22 cellular contexts compared by ENCODE assay signal in genomic region chr15:64157599-64158125, GRCh38. TPM values are rescaled to one million over a fixed set of nuclear protein-coding genes. Genes with fewer than 3 reads are reported as not detected.
A peak's percentile ranks its signal among the peaks of the same experiment; 100 is the strongest.
DNase-seq lines count a peak whose midpoint lies in the region; ATAC-seq and TF ChIP-seq lines count a peak whose summit lies in the region.
"Had no signal": no experiment of that assay in that cellular context is flagged by ENCODE, and none has a peak within 500 bp of the region (broad histone marks: within the 10 kb centered on the region; RNA-seq: fewer than 3 reads in every experiment).

No MANE protein-coding gene starts in this region.

- no peak overlapping the region for H3K4me3 Mint-ChIP-seq in MCF 10A (ENCODE audit: unreplicated experiment)

- POLR2A ChIA-PET in MCF 10A (lab: Yijun Ruan, JAX) = interaction anchor here (1.1 kb wide), 1 partner anchor 64 kb away, joined by 3 read pairs; the partner anchor contains the start of gene CIAO2A

- no peaks in the 10 kb centered on the region for H3K9me3 Mint-ChIP-seq in activated naive CD4-positive, alpha-beta T cell treated with anti-CD3 and anti-CD28 coated beads, Interleukin-2, amount 50 U/mL, for 72 hours
- H3K9me3 Mint-ChIP-seq in MCF 10A (ENCODE audit: unreplicated experiment) = no peaks in the 10 kb centered on the region

- no TSS peak for BruUV-seq in MCF 10A (replicated peaks; lab: Mats Ljungman, UMichigan)

- TF ChIP-seq POLR2A in Raji (IDR thresholded peaks at IDR 0.05; ENCODE audit: insufficient read depth, low read depth, low read length) (peak; percentile 2; the same call in 1 of the 2 replicates), gastrocnemius medialis (IDR thresholded peaks at IDR 0.05) (no peak)

- no peaks in the 10 kb centered on the region for H3K27me3 Mint-ChIP-seq in MCF 10A (ENCODE audit: insufficient read depth, unreplicated experiment)

- peaks cover 26% of the 10 kb centered on the region for H3K4me1 Mint-ChIP-seq in MCF 10A (ENCODE audit: insufficient read depth, unreplicated experiment)

- intact Hi-C loops in gastrocnemius medialis (cut with DNase I; ENCODE audit: low total_unique reads) = loop anchor here (10.0 kb wide), 1 partner anchor 403 kb away; no protein-coding TSS in a partner anchor
- intact Hi-C loops in MCF 10A (cut with micrococcal nuclease) = no loop called here

- no peak overlapping the region for H3K4me3 ChIP-seq in coronary artery
- no peak overlapping the region for H3K4me3 ChIP-seq in skeletal muscle satellite cell (ENCODE audit: low read length)
- no peak overlapping the region for H3K4me3 ChIP-seq in gastrocnemius medialis
- H3K4me3 ChIP-seq in BE2C (ENCODE audit: low read depth, low read length) = no peak overlapping the region
- H3K4me3 ChIP-seq: transverse colon had no signal

- ATAC-seq in activated naive CD4-positive, alpha-beta T cell treated with anti-CD3 and anti-CD28 coated beads, Interleukin-2, amount 50 U/mL, for 72 hours = no peak
- no peak for ATAC-seq in gastrocnemius medialis
- ATAC-seq: foreskin keratinocyte, HCT116 had no signal

- in situ Hi-C loops in gastrocnemius medialis (cut with MboI; ENCODE audit: low sequenced_read_pairs in 4 of 4) = no loop called here

- peaks cover 20% of the 10 kb centered on the region for H3K4me1 ChIP-seq in skeletal muscle satellite cell (ENCODE audit: control insufficient read depth, insufficient read depth, low read length)
- H3K4me1 ChIP-seq in gastrocnemius medialis = peaks cover 16 to 33% of the 10 kb centered on the region in 2 donors
- H3K4me1 ChIP-seq in BE2C = no peaks in the 10 kb centered on the region

- DNase-seq in activated naive CD4-positive, alpha-beta T cell treated with anti-CD3 and anti-CD28 coated beads, Interleukin-2, amount 50 U/mL, for 72 hours (ENCODE audit: low spot score in 2 of 2) = no peak
- no peak for DNase-seq in activated naive CD4-positive, alpha-beta T cell (lab: John Stamatoyannopoulos, UW)
- DNase-seq in coronary artery (ENCODE audit: low spot score) (peak; percentile 53), gastrocnemius medialis (no peak), MCF 10A (ENCODE audit: unreplicated experiment) (no peak), BE2C (no peak)
- DNase-seq: activated gamma-delta T cell treated with Interleukin-2 at 50 U/mL for 16 hours; DND-41; foreskin keratinocyte; KG1; midbrain; NCI-H1048; NCI-H2029 treated with DMSO at 0.1 percent for 48 hours; NCI-H510A; retina; stimulated activated CD4-positive, alpha-beta T cell treated with anti-CD3 and anti-CD28 coated beads, Interleukin-15, amount 100 ng/mL, for 24 hours; stimulated activated naive CD4-positive, alpha-beta T cell; SW 1271; transverse colon had no signal

- peaks cover 3% of the 10 kb centered on the region for H3K27me3 ChIP-seq in skeletal muscle satellite cell (ENCODE audit: control insufficient read depth, insufficient read depth, low read length)
- H3K27me3 ChIP-seq in gastrocnemius medialis = peaks cover under 1 to 3% (median 2%) of the 10 kb centered on the region in 3 donors
- H3K27me3 ChIP-seq in BE2C = peaks cover 3% of the 10 kb centered on the region

- no peak overlapping the region for H3K27ac ChIP-seq in coronary artery
- no peak overlapping the region for H3K27ac ChIP-seq in gastrocnemius medialis
- H3K27ac ChIP-seq: foreskin keratinocyte, transverse colon had no signal

- TF ChIP-seq CTCF in coronary artery (IDR thresholded peaks at IDR 0.05) = no peak
- no peak for TF ChIP-seq CTCF in gastrocnemius medialis (IDR thresholded peaks at IDR 0.05 in 4 of 5, conservative IDR thresholded peaks at IDR 0.05 in 1 of 5)
- no peak for TF ChIP-seq CTCF in MCF 10A (IDR thresholded peaks at IDR 0.05; ENCODE audit: unreplicated experiment)
- TF ChIP-seq CTCF in BE2C (IDR thresholded peaks at IDR 0.05; ENCODE audit: low read depth, low read length) = no peak

- H3K9ac ChIP-seq in skeletal muscle satellite cell (ENCODE audit: low read depth, low read length) = peak overlapping the region; percentile 3

- H3K9me3 ChIP-seq in skeletal muscle satellite cell (replicated peaks; ENCODE audit: low read length) (no peaks in the 10 kb centered on the region), gastrocnemius medialis (no peaks in the 10 kb centered on the region), BE2C (no peaks in the 10 kb centered on the region)
- H3K9me3 ChIP-seq: transverse colon had no signal

- CTCF ChIA-PET in MCF 10A (lab: Yijun Ruan, JAX) = interaction anchor here (0.7 kb wide), 1 partner anchor 246 kb away, joined by 3 read pairs; no protein-coding TSS in a partner anchor

- peak overlapping the region; percentile 5 for H3K4me2 ChIP-seq in skeletal muscle satellite cell (ENCODE audit: low read length)

- H3K36me3 ChIP-seq in skeletal muscle satellite cell (ENCODE audit: insufficient read depth, low read length) = peaks cover 65% of the 10 kb centered on the region
- H3K36me3 ChIP-seq in gastrocnemius medialis = peaks cover 6 to 75% of the 10 kb centered on the region in 2 donors
- peaks cover 62% of the 10 kb centered on the region for H3K36me3 ChIP-seq in BE2C

- H3K27ac Mint-ChIP-seq in activated naive CD4-positive, alpha-beta T cell treated with anti-CD3 and anti-CD28 coated beads, Interleukin-2, amount 50 U/mL, for 72 hours = peak overlapping the region; percentile 48 to 88
- no peak overlapping the region for H3K27ac Mint-ChIP-seq in MCF 10A (ENCODE audit: low read depth, unreplicated experiment)

- peaks cover 27 to 31% of the 10 kb centered on the region in 2 donors for H3K36me3 Mint-ChIP-seq in activated naive CD4-positive, alpha-beta T cell treated with anti-CD3 and anti-CD28 coated beads, Interleukin-2, amount 50 U/mL, for 72 hours
- peaks cover 78% of the 10 kb centered on the region for H3K36me3 Mint-ChIP-seq in MCF 10A (ENCODE audit: insufficient read depth, unreplicated experiment)

RNA-seq across cellular contexts. Expression of gene PPIB, which starts 5.2 kb away (rescaled TPM):
- 100 to 1,000 TPM; 167 to 264 TPM for total RNA-seq in activated naive CD4-positive, alpha-beta T cell treated with anti-CD3 and anti-CD28 coated beads, Interleukin-2, amount 50 U/mL, for 72 hours
- 995 TPM in 2 replicates for total RNA-seq in skeletal muscle satellite cell (2012; rRNA removed)
- total RNA-seq in gastrocnemius medialis = 10 to 100 TPM; 26.8 to 78.5 (median 40.2) TPM
- total RNA-seq in MCF 10A (2022) = 874 and 1,247 TPM in 2 replicates
- polyA plus RNA-seq in BE2C (2012; ENCODE audit: insufficient read depth, insufficient read length, low read depth) = 1,035 TPM

RNA-seq across cellular contexts. Expression of gene SNX22, which starts 6.1 kb away (rescaled TPM):
- total RNA-seq in activated naive CD4-positive, alpha-beta T cell treated with anti-CD3 and anti-CD28 coated beads, Interleukin-2, amount 50 U/mL, for 72 hours = 1 to 10 TPM in 1 of 2 donors, under 1 TPM in 1; 0.16 to 1.7 TPM
- total RNA-seq in skeletal muscle satellite cell (2012; rRNA removed) = 0.22 and 0.25 TPM in 2 replicates
- total RNA-seq in gastrocnemius medialis (under 1 TPM in 2 of 4 donors, not detected in 2; 0.09 to 0.87 TPM), MCF 10A (2022) (0.16 and 0.25 TPM in 2 replicates)
- polyA plus RNA-seq in BE2C (2012; ENCODE audit: insufficient read depth, insufficient read length, low read depth) = 2.1 TPM
